24 cellular contexts compared by ENCODE assay signal in the genomic region with DNA sequence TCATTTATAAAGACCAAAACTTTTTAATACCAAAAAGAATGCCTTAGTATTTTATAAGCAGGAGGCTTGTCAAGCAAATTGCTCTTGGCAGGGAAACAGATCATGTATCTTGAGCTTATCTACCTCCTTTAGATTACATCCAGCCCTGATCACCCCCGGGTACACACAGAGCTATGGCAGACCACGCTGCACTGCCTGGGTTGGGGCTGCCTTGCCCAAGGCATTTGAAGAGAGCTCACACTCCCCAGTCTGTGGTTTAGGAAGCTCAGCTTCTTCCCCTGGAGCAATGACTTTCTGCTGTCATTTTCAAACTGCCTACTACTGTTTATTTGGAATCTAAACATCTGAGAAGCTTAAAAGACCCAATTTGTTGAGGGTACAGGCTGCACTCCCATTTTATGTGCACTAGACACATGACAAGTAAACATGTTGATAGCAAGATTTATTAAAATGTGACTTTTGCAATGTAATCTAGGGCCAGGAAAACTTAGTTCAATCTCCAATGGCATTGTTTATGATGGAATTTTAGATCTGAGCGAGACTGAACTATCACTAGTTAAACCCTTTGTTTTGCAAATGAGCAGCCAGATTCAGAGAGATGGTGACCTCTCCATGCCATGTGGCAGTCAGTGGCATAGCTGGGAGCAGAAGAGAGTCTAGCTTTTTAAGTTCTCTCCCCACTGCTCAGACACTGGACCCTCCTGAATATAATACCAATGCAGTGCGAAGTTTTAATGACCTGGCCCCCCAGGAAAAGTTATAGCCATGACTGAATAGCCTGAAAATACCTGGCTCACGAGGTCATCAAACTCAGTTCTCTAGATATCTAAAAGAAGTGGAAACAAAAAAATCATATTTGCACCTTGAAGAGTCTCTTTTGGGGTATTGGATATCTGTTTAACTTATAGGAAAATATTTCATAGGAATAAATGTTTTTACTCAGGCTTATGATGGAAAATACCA.
A peak's percentile ranks its signal among the peaks of the same experiment; 100 is the strongest.
DNase-seq lines count a peak whose midpoint lies in the region; ATAC-seq, FAIRE-seq and TF ChIP-seq lines count a peak whose summit lies in the region.
"Had no signal": no experiment of that assay in that cellular context is flagged by ENCODE, and none has a peak within 500 bp of the region (broad histone marks: within the 10 kb centered on the region; RNA-seq: fewer than 3 reads in every experiment).

No MANE protein-coding gene starts in this region.

- H3K4me3 ChIP-seq in NB4 (ENCODE audit: low read depth, low read length) (no peak overlapping the region), astrocyte (ENCODE audit: insufficient read depth, low read depth, low read length) (no peak overlapping the region), osteoblast (ENCODE audit: insufficient read depth, low read length) (no peak overlapping the region), lower leg skin (ENCODE audit: low read depth, poor library complexity, severe bottlenecking) (no peak overlapping the region)
- H3K4me3 ChIP-seq: spleen had no signal

- WGBS in lower leg skin, 2 donors, result 40 to 42% methylated on average over 5 of the region's 5 CpGs

- intact Hi-C loops in lower leg skin (cut with DNase I; ENCODE audit: low total_unique reads), result no loop called here

- peak overlapping the region; percentile 87 for H3K27ac Mint-ChIP-seq in astrocyte (ENCODE audit: unreplicated experiment)
- H3K27ac Mint-ChIP-seq: activated naive CD8-positive, alpha-beta T cell; H9; memory B cell; nephron progenitor cell had no signal

- no peak overlapping the region for H2AFZ ChIP-seq in astrocyte (ENCODE audit: low read depth, low read length)
- peak overlapping the region; percentile 73 for H2AFZ ChIP-seq in osteoblast (ENCODE audit: low read length)

- H3K4me1 ChIP-seq in astrocyte (ENCODE audit: insufficient read depth, low read length) (peaks cover 7% of the 10 kb centered on the region), osteoblast (ENCODE audit: insufficient read depth, low read length) (peaks cover 45% of the 10 kb centered on the region)

- H3K27ac ChIP-seq in astrocyte (ENCODE audit: low read depth, low read length) (no peak overlapping the region), osteoblast (ENCODE audit: low read depth, low read length) (no peak overlapping the region)
- H3K27ac ChIP-seq: brain microvascular endothelial cell, HL-60, spleen had no signal

- DNase-seq in NCI-H82 (lab: John Stamatoyannopoulos, UW) (peak; percentile 24), NCI-H82 treated with DMSO at 0.1 percent for 48 hours (lab: John Stamatoyannopoulos, UW; ENCODE audit: unreplicated experiment) (no peak), NB4 (ENCODE audit: low read depth) (peak; percentile 14), astrocyte (ENCODE audit: low read depth) (no peak), osteoblast (ENCODE audit: insufficient read length, low spot score, missing footprints) (no peak), lower leg skin (ENCODE audit: low spot score in 2 of 2) (no peak)
- DNase-seq: activated CD4-positive, alpha-beta T cell treated with anti-CD3 and anti-CD28 coated beads for 1 hour; brain microvascular endothelial cell; GF-D8; H9; hippocampal formation; NCI-H1105; NCI-H2081; NCI-H524 treated with DMSO at 0.1 percent for 48 hours; nephron progenitor cell; SHP77 treated with DMSO at 0.1 percent for 48 hours; spleen; T1000 had no signal

- H3K27me3 ChIP-seq in astrocyte (ENCODE audit: insufficient read depth, low read length) (no peaks in the 10 kb centered on the region), osteoblast (ENCODE audit: insufficient read depth, low read length) (no peaks in the 10 kb centered on the region)
- H3K27me3 ChIP-seq: brain microvascular endothelial cell, spleen had no signal

- H3K27me3 Mint-ChIP-seq in astrocyte (ENCODE audit: low read depth, unreplicated experiment), result no peaks in the 10 kb centered on the region
- H3K27me3 Mint-ChIP-seq: memory B cell had no signal

- no peak for TF ChIP-seq CTCF in NB4 (IDR thresholded peaks at IDR 0.05; ENCODE audit: low read depth, low read length)
- no peak for TF ChIP-seq CTCF in astrocyte (IDR thresholded peaks at IDR 0.05; ENCODE audit: insufficient read depth, low read depth, low read length)
- TF ChIP-seq CTCF in osteoblast (IDR thresholded peaks at IDR 0.05; ENCODE audit: extremely low read depth, low read depth, low read length), result no peak
- no peak for TF ChIP-seq CTCF in lower leg skin (IDR thresholded peaks at IDR 0.05)

- FAIRE-seq in astrocyte (lab: Jason Lieb, UNC), result no peak
- FAIRE-seq: urothelium cell line had no signal

- H3K4me2 ChIP-seq in astrocyte (ENCODE audit: low read length) (no peak overlapping the region), osteoblast (ENCODE audit: insufficient read depth, low read length) (no peak overlapping the region)

- TF ChIP-seq POLR2A in NB4 (IDR thresholded peaks at IDR 0.05; ENCODE audit: extremely low read depth, insufficient read length) (no peak), lower leg skin (IDR thresholded peaks at IDR 0.05) (no peak)

- H3K4me3 Mint-ChIP-seq in astrocyte (ENCODE audit: unreplicated experiment), result peak overlapping the region; percentile 7
- H3K4me3 Mint-ChIP-seq: activated naive CD8-positive, alpha-beta T cell; H9; memory B cell; nephron progenitor cell had no signal

- H3K79me2 ChIP-seq in astrocyte (ENCODE audit: insufficient read depth, low read length), result no peaks in the 10 kb centered on the region
- H3K79me2 ChIP-seq in osteoblast (ENCODE audit: insufficient read depth, low read length), result no peaks in the 10 kb centered on the region

- peaks cover 15% of the 10 kb centered on the region for H3K9me3 Mint-ChIP-seq in astrocyte (ENCODE audit: unreplicated experiment)

- H3K9me3 ChIP-seq in astrocyte (ENCODE audit: insufficient read depth, low read depth, low read length) (peaks cover 7% of the 10 kb centered on the region), osteoblast (ENCODE audit: low read depth, low read length) (no peaks in the 10 kb centered on the region)

- no peak for ATAC-seq in HG03378 (IDR thresholded peaks at IDR 0.05; ENCODE audit: unreplicated experiment)
- ATAC-seq in GM18861 (IDR thresholded peaks at IDR 0.05; ENCODE audit: unreplicated experiment), result no peak

- H4K20me1 ChIP-seq in astrocyte (ENCODE audit: insufficient read depth, low read length) (no peaks in the 10 kb centered on the region), osteoblast (ENCODE audit: insufficient read depth, low read length) (no peaks in the 10 kb centered on the region)

- H3K36me3 ChIP-seq in astrocyte (ENCODE audit: insufficient read depth, low read length) (no peaks in the 10 kb centered on the region), osteoblast (ENCODE audit: insufficient read depth, low read length) (no peaks in the 10 kb centered on the region)
- H3K36me3 ChIP-seq: brain microvascular endothelial cell, spleen had no signal

- peaks cover 5% of the 10 kb centered on the region for H3K36me3 Mint-ChIP-seq in astrocyte (ENCODE audit: low read depth, unreplicated experiment)
- H3K36me3 Mint-ChIP-seq: activated naive CD8-positive, alpha-beta T cell had no signal

- no peak overlapping the region for H3K9ac ChIP-seq in astrocyte (ENCODE audit: low read length)

- H3K4me1 Mint-ChIP-seq in astrocyte (ENCODE audit: low read depth, unreplicated experiment), result peaks cover 38% of the 10 kb centered on the region

Comparison
In these comparisons a context has a peak if more than half of its experiments do, and no peak if none do; other contexts are left out.
1. DNase-seq: peak in NCI-H82 (single experiment) and NB4 (single experiment); none in NCI-H82 treated with DMSO at 0.1 percent for 48 hours (single experiment), astrocyte (single experiment), osteoblast (single experiment) and lower leg skin (0 of 2).